ENCODE assay signal across 19 cellular contexts in the genomic region with DNA sequence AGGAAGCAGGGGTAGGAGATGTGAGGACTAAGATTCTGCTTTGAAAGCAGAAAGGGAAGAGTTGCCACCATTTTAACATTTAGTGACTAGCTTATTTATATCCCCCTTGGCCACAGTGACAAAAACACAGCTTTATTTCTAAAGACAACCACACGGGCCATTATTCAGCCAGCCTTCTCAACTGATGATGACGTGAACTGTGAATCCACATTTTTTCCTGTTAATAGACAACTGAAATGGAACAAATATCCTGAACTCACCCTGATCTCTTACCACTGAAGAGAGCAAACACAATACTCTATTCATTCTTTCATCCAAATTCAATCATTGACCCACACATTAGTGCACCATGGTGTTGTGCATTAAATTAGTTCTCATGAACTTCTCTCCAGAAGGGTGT.
A peak's percentile ranks its signal among the peaks of the same experiment; 100 is the strongest.
DNase-seq lines count a peak whose midpoint lies in the region; ATAC-seq and TF ChIP-seq lines count a peak whose summit lies in the region.
"Had no signal": no experiment of that assay in that cellular context is flagged by ENCODE, and none has a peak within 500 bp of the region (broad histone marks: within the 10 kb centered on the region; RNA-seq: fewer than 3 reads in every experiment).

No MANE protein-coding gene starts in this region.

- H3K27ac ChIP-seq in caudate nucleus (ENCODE audit: low read depth, low read length), result peak overlapping the region; percentile 38
- H3K27ac ChIP-seq in WERI-Rb-1, result no peak overlapping the region
- H3K27ac ChIP-seq: A549, KMS-11 had no signal

- no peak overlapping the region for H3K4me3 ChIP-seq in WERI-Rb-1 (ENCODE audit: low read depth, low read length)
- H3K4me3 ChIP-seq: A549 had no signal

- ATAC-seq in natural killer cell (no peak), HG03045 (IDR thresholded peaks at IDR 0.05; ENCODE audit: unreplicated experiment) (no peak), Right ventricle myocardium inferior (no peak), GM19328 (IDR thresholded peaks at IDR 0.05; ENCODE audit: unreplicated experiment) (no peak)
- no peak for ATAC-seq in natural killer cell treated with Interleukin-12 subunit alpha and Interleukin-12 subunit beta and Interleukin-15 and Interleukin-18, amount 100 ng/mL, for 72 hours
- ATAC-seq: A549 had no signal

- no peak overlapping the region for H3K4me3 Mint-ChIP-seq in natural killer cell
- H3K4me3 Mint-ChIP-seq in natural killer cell treated with Interleukin-12 subunit alpha and Interleukin-12 subunit beta and Interleukin-15 and Interleukin-18, amount 100 ng/mL, for 72 hours, result no peak overlapping the region
- H3K4me3 Mint-ChIP-seq: CD4-positive, alpha-beta memory T cell; HFFc6 had no signal

- peaks cover 59 to 71% of the 10 kb centered on the region in 2 donors for H3K4me1 Mint-ChIP-seq in natural killer cell
- peaks cover 46 to 57% of the 10 kb centered on the region in 2 donors for H3K4me1 Mint-ChIP-seq in natural killer cell treated with Interleukin-12 subunit alpha and Interleukin-12 subunit beta and Interleukin-15 and Interleukin-18, amount 100 ng/mL, for 72 hours (ENCODE audit: low read depth in 2 of 2)

- no peak for DNase-seq in natural killer cell
- no peak for DNase-seq in natural killer cell treated with Interleukin-12 subunit alpha and Interleukin-12 subunit beta and Interleukin-15 and Interleukin-18, amount 100 ng/mL, for 72 hours (ENCODE audit: low spot score)
- peak in 1 of 61 donors; percentile 14 for DNase-seq in caudate nucleus (lab: John Stamatoyannopoulos, UW)
- peak; percentile 62 for DNase-seq in left kidney (ENCODE audit: low read depth, low spot score)
- no peak for DNase-seq in WERI-Rb-1
- DNase-seq in Right ventricle myocardium inferior (ENCODE audit: missing footprints), result no peak
- DNase-seq: AML-193; CD4-positive, alpha-beta memory T cell; HFFc6; NCI-H1092 treated with DMSO at 0.1 percent for 48 hours; NCI-H1694; NCI-H2107; NCI-H345; NCI-H69; NK-92 treated with Interleukin-12 subunit alpha and Interleukin-12 subunit beta, amount 100 ng/mL, for 24 hours had no signal

- no peak for TF ChIP-seq CTCF in natural killer cell (IDR thresholded peaks at IDR 0.05)
- no peak for TF ChIP-seq CTCF in WERI-Rb-1 (IDR thresholded peaks at IDR 0.05; ENCODE audit: low read depth, low read length)

- peak overlapping the region; percentile 79 to 80 for H3K27ac Mint-ChIP-seq in natural killer cell
- peak overlapping the region in 1 of 2 donors; percentile 12 for H3K27ac Mint-ChIP-seq in natural killer cell treated with Interleukin-12 subunit alpha and Interleukin-12 subunit beta and Interleukin-15 and Interleukin-18, amount 100 ng/mL, for 72 hours
- H3K27ac Mint-ChIP-seq: HFFc6 had no signal

- no peaks in the 10 kb centered on the region for H3K27me3 Mint-ChIP-seq in natural killer cell (ENCODE audit: low read depth in 2 of 2)
- H3K27me3 Mint-ChIP-seq in natural killer cell treated with Interleukin-12 subunit alpha and Interleukin-12 subunit beta and Interleukin-15 and Interleukin-18, amount 100 ng/mL, for 72 hours, result no peaks in the 10 kb centered on the region
- H3K27me3 Mint-ChIP-seq: CD4-positive, alpha-beta memory T cell had no signal

- H3K36me3 Mint-ChIP-seq in natural killer cell, result no peaks in the 10 kb centered on the region
- H3K36me3 Mint-ChIP-seq in natural killer cell treated with Interleukin-12 subunit alpha and Interleukin-12 subunit beta and Interleukin-15 and Interleukin-18, amount 100 ng/mL, for 72 hours, result no peaks in the 10 kb centered on the region
- H3K36me3 Mint-ChIP-seq: CD4-positive, alpha-beta memory T cell had no signal

- no peaks in the 10 kb centered on the region for H3K27me3 ChIP-seq in WERI-Rb-1 (ENCODE audit: insufficient read depth, low read depth, severe bottlenecking)

- H3K9me3 Mint-ChIP-seq in natural killer cell, result no peaks in the 10 kb centered on the region
- no peaks in the 10 kb centered on the region for H3K9me3 Mint-ChIP-seq in natural killer cell treated with Interleukin-12 subunit alpha and Interleukin-12 subunit beta and Interleukin-15 and Interleukin-18, amount 100 ng/mL, for 72 hours
- H3K9me3 Mint-ChIP-seq: CD4-positive, alpha-beta memory T cell; HFFc6 had no signal

- no peaks in the 10 kb centered on the region for H3K36me3 ChIP-seq in WERI-Rb-1

- intact Hi-C loops in natural killer cell (cut with micrococcal nuclease) (no loop called here), Right ventricle myocardium inferior (cut with DNase I) (no loop called here)

- H3K9me3 ChIP-seq in WERI-Rb-1 (ENCODE audit: severe bottlenecking), result no peaks in the 10 kb centered on the region
- H3K9me3 ChIP-seq: A549 had no signal
